In the genomic region with DNA sequence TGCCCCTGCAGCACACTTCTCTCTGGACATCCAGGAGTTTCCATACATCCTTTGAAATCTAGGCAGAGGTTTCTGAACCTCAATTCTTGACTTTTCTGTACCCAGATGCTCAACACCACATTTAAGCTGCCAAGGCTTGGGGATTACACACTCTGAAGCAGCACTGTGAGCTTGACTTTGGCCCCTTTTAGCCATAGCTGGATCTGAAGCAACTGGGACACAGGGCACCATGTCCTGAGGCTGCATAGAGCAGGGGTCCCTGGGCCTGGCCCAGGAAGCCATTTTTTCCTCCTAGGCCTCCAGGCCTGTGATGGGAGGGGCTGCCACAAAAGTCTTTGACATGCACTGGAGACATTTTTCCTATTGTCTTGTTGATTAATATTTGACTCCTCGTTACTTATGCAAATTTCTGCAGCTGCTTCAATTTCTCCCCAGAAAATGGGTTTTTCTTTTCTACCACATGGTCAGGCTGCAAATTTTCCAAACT, we compare ENCODE assay signal across 22 cellular contexts.
DNase-seq lines count a peak whose midpoint lies in the region; ATAC-seq, FAIRE-seq and TF ChIP-seq lines count a peak whose summit lies in the region.
"Had no signal": no experiment of that assay in that cellular context is flagged by ENCODE, and none has a peak within 500 bp of the region (broad histone marks: within the 10 kb centered on the region; RNA-seq: fewer than 3 reads in every experiment).

No MANE protein-coding gene starts in this region.

- H3K79me2 ChIP-seq in K562 (ENCODE audit: control insufficient read depth, insufficient read depth, low read length) = no peaks in the 10 kb centered on the region

- POLR2A ChIA-PET in A549 (lab: Yijun Ruan, JAX) (no interaction called here), K562 (lab: Yijun Ruan, JAX) (no interaction called here)

- no peak overlapping the region for H3K23ac ChIP-seq in mesenchymal stem cell (ENCODE audit: low read length in 2 of 2)

- H3K36me3 Mint-ChIP-seq in osteocyte (ENCODE audit: unreplicated experiment) = peaks cover 8% of the 10 kb centered on the region
- H3K36me3 Mint-ChIP-seq: CD14-positive monocyte; CD4-positive, alpha-beta memory T cell; CD4-positive, CD25-positive, alpha-beta regulatory T cell; CD8-positive, alpha-beta memory T cell had no signal

- ATAC-seq in A549 (no peak), K562 (no peak)

- no peak overlapping the region for H3K18ac ChIP-seq in mesenchymal stem cell (ENCODE audit: low read depth in 1 of 2, low read length in 2 of 2)

- in situ Hi-C loops in K562 (cut with MboI) = no loop called here

- no peak overlapping the region for H3K27ac Mint-ChIP-seq in osteocyte (ENCODE audit: unreplicated experiment)
- H3K27ac Mint-ChIP-seq: CD14-positive monocyte; CD4-positive, alpha-beta memory T cell; CD4-positive, CD25-positive, alpha-beta regulatory T cell; CD8-positive, alpha-beta memory T cell had no signal

- TF ChIP-seq POLR2A in A549 (IDR thresholded peaks at IDR 0.05; ENCODE audit: low read length) (no peak), K562 (conservative IDR thresholded peaks at IDR 0.05) (no peak)

- H3K4me3 ChIP-seq in A549 (no peak overlapping the region), K562 (no peak overlapping the region), mesenchymal stem cell (ENCODE audit: insufficient read depth in 1 of 2, low read depth in 1 of 2, low read length in 2 of 2) (no peak overlapping the region)
- H3K4me3 ChIP-seq: BLaER1 had no signal

- no TSS peak for BruUV-seq in K562 (replicated peaks; lab: Mats Ljungman, UMichigan)

- no peak overlapping the region for H3K14ac ChIP-seq in mesenchymal stem cell (ENCODE audit: low read length in 2 of 2)

- no peaks in the 10 kb centered on the region for H3K27me3 ChIP-seq in K562 (ENCODE audit: control insufficient read depth in 2 of 2, insufficient read depth in 2 of 2, low read length in 2 of 2)
- H3K27me3 ChIP-seq in mesenchymal stem cell (ENCODE audit: control insufficient read depth in 1 of 2, insufficient read depth in 1 of 2, low read length in 2 of 2) = no peaks in the 10 kb centered on the region
- H3K27me3 ChIP-seq: BE2C, BLaER1 had no signal

- intact Hi-C loops in K562 (cut with micrococcal nuclease) = no loop called here

- H3K36me3 ChIP-seq in K562 (ENCODE audit: control insufficient read depth, insufficient read depth, low read length) (no peaks in the 10 kb centered on the region), mesenchymal stem cell (ENCODE audit: control insufficient read depth in 1 of 2, insufficient read depth in 2 of 2, low read depth in 1 of 2, low read length in 2 of 2) (no peaks in the 10 kb centered on the region)
- H3K36me3 ChIP-seq: BE2C, BLaER1 had no signal

- H2AK5ac ChIP-seq in mesenchymal stem cell (ENCODE audit: low read length, severe bottlenecking) = no peak overlapping the region

- H4K8ac ChIP-seq in mesenchymal stem cell (ENCODE audit: low read length) = no peak overlapping the region

- no peak overlapping the region for H2BK5ac ChIP-seq in mesenchymal stem cell (ENCODE audit: low read depth, low read length, poor library complexity, severe bottlenecking)

- H3K27ac ChIP-seq in A549 (no peak overlapping the region), K562 (ENCODE audit: extremely low read depth, low read depth, low read length) (no peak overlapping the region), mesenchymal stem cell (ENCODE audit: low read length, poor library complexity, severe bottlenecking) (no peak overlapping the region)
- H3K27ac ChIP-seq: 22Rv1, BLaER1 had no signal

- no peak overlapping the region for H2BK120ac ChIP-seq in mesenchymal stem cell (ENCODE audit: low read depth, low read length)

- no peak overlapping the region for H2BK12ac ChIP-seq in mesenchymal stem cell (ENCODE audit: low read length in 2 of 2)

- no peaks in the 10 kb centered on the region for H3K27me3 Mint-ChIP-seq in osteocyte (ENCODE audit: unreplicated experiment)
- H3K27me3 Mint-ChIP-seq: CD4-positive, alpha-beta memory T cell; CD4-positive, CD25-positive, alpha-beta regulatory T cell had no signal

- H2BK15ac ChIP-seq in mesenchymal stem cell (ENCODE audit: low read depth, poor library complexity, severe bottlenecking) = peak overlapping the region; percentile 4

- H2AFZ ChIP-seq in K562 (ENCODE audit: low read depth, low read length) (no peak overlapping the region), mesenchymal stem cell (ENCODE audit: low read depth, low read length) (no peak overlapping the region)

- no peak for TF ChIP-seq CTCF in A549 (IDR thresholded peaks at IDR 0.05)
- no peak for TF ChIP-seq CTCF in K562 (IDR thresholded peaks at IDR 0.05 in 2 of 3, conservative IDR thresholded peaks at IDR 0.05 in 1 of 3; ENCODE audit: insufficient read depth in 2 of 3, low read depth in 1 of 3, low read length in 3 of 3)
- TF ChIP-seq CTCF in osteocyte (IDR thresholded peaks at IDR 0.05) = no peak

- FAIRE-seq in A549 (lab: Jason Lieb, UNC) = no peak
- no peak for FAIRE-seq in K562 (lab: Jason Lieb, UNC)
- FAIRE-seq: D721Med, G401.6, GM12891, GM19239 had no signal

- no peaks in the 10 kb centered on the region for H3K79me1 ChIP-seq in mesenchymal stem cell (replicated peaks; ENCODE audit: low read length, poor library complexity, severe bottlenecking)

- H3K9me3 ChIP-seq in A549 (peaks cover 6% of the 10 kb centered on the region), K562 (replicated peaks; ENCODE audit: control insufficient read depth, insufficient read depth, low read depth, low read length) (no peaks in the 10 kb centered on the region; the same call in 1 of the 2 replicates), mesenchymal stem cell (ENCODE audit: control insufficient read depth, low read length) (peaks cover 15% of the 10 kb centered on the region)
- H3K9me3 ChIP-seq: BE2C had no signal

- no peak overlapping the region for H3K9ac ChIP-seq in K562 (ENCODE audit: insufficient read depth in 1 of 2, low read depth in 2 of 2, low read length in 2 of 2)
- no peak overlapping the region for H3K9ac ChIP-seq in mesenchymal stem cell (ENCODE audit: low read length)
- H3K9ac ChIP-seq: BLaER1 had no signal

- no peaks in the 10 kb centered on the region for H3K9me1 ChIP-seq in K562 (ENCODE audit: control insufficient read depth, insufficient read depth, low read length)

- no peak overlapping the region for H3K4me3 Mint-ChIP-seq in osteocyte (ENCODE audit: unreplicated experiment)
- H3K4me3 Mint-ChIP-seq: CD14-positive monocyte; CD4-positive, alpha-beta memory T cell; CD4-positive, CD25-positive, alpha-beta regulatory T cell; CD8-positive, alpha-beta memory T cell had no signal

- 4% methylated on average over 1 of the region's 1 CpG for WGBS in A549 (ENCODE audit: missing lambda C conversion rate)
- WGBS in K562 (ENCODE audit: insufficient coverage, low coverage, missing lambda C conversion rate) = 9% methylated on average over 1 of the region's 1 CpG
- 54% methylated on average over 1 of the region's 1 CpG for WGBS in mesenchymal stem cell

- TF ChIP-seq EP300 in A549 (IDR thresholded peaks at IDR 0.05) (no peak), K562 (IDR thresholded peaks at IDR 0.05; ENCODE audit: low read length) (no peak)

- H3K4me1 Mint-ChIP-seq in osteocyte (ENCODE audit: unreplicated experiment) = peaks cover 20% of the 10 kb centered on the region
- H3K4me1 Mint-ChIP-seq: CD4-positive, alpha-beta memory T cell; CD4-positive, CD25-positive, alpha-beta regulatory T cell; CD8-positive, alpha-beta memory T cell had no signal

- H3K4ac ChIP-seq in mesenchymal stem cell (ENCODE audit: low read depth in 1 of 2, low read length in 2 of 2) = no peak overlapping the region

- no peak overlapping the region for H4K91ac ChIP-seq in mesenchymal stem cell (ENCODE audit: low read length)

- TF ChIP-seq RAD21 in A549 (conservative IDR thresholded peaks at IDR 0.05 in 1 of 2, IDR thresholded peaks at IDR 0.05 in 1 of 2) = no peak
- TF ChIP-seq RAD21 in K562 (CRISPR knock-in tag; conservative IDR thresholded peaks at IDR 0.05 in 1 of 2, IDR thresholded peaks at IDR 0.05 in 1 of 2) = no peak

- H3K4me2 ChIP-seq in A549 = no peak overlapping the region
- H3K4me2 ChIP-seq in K562 (ENCODE audit: insufficient read depth, low read length) = no peak overlapping the region
- H3K4me2 ChIP-seq in mesenchymal stem cell (ENCODE audit: low read length, poor library complexity, severe bottlenecking) = no peak overlapping the region
- H3K4me2 ChIP-seq: BLaER1 had no signal

- CTCF ChIA-PET in A549 (lab: Yijun Ruan, JAX) = no interaction called here
- CTCF ChIA-PET in K562 (lab: Yijun Ruan, JAX; ENCODE audit: low intra/inter-chr PET ratio) = no interaction called here

- peaks cover 15% of the 10 kb centered on the region for H3K9me3 Mint-ChIP-seq in osteocyte (ENCODE audit: unreplicated experiment)

- DNase-seq in A549 (ENCODE audit: low read depth in 1 of 2, low spot score in 1 of 2) = no peak
- DNase-seq in K562 (ENCODE audit: extremely low read depth in 1 of 4, low spot score in 3 of 4) = no peak
- no peak for DNase-seq in mesenchymal stem cell
- DNase-seq in anterior cingulate cortex (lab: John Stamatoyannopoulos, UW) = no peak
- DNase-seq in D341Med (ENCODE audit: low spot score) = no peak
- DNase-seq in osteocyte (ENCODE audit: extremely low spot score, unreplicated experiment) = no peak
- DNase-seq: ACHN; BE2C; C1 segment of cervical spinal cord; CD4-positive, alpha-beta memory T cell; CD4-positive, CD25-positive, alpha-beta regulatory T cell; CD8-positive, alpha-beta memory T cell; COR-L47; DMS79 treated with DMSO at 0.1 percent for 48 hours; GF-D8 had no signal

- H4K20me1 ChIP-seq in K562 (replicated peaks; ENCODE audit: control insufficient read depth, insufficient read depth, low read length) = no peaks in the 10 kb centered on the region
- H4K20me1 ChIP-seq: BLaER1 had no signal

- H3K4me1 ChIP-seq in A549 (no peaks in the 10 kb centered on the region), K562 (replicated peaks in 1 of 2; ENCODE audit: control insufficient read depth in 2 of 2, insufficient read depth in 2 of 2, low read length in 2 of 2) (no peaks in the 10 kb centered on the region), mesenchymal stem cell (ENCODE audit: control insufficient read depth, insufficient read depth, low read depth, low read length) (no peaks in the 10 kb centered on the region)
- H3K4me1 ChIP-seq: BE2C, BLaER1 had no signal

TF ChIP-seq in A549, 52 proteins besides CTCF, POLR2A, EP300 and RAD21:
- TF ChIP-seq RFX5 (IDR thresholded peaks at IDR 0.05) (no peak), SREBF2 (IDR thresholded peaks at IDR 0.05) (no peak), ZFP36 (IDR thresholded peaks at IDR 0.05; ENCODE audit: borderline replicate concordance, partially characterized antibody) (peak; percentile 82), TP53 (CRISPR knock-in tag; IDR thresholded peaks at IDR 0.05) (no peak), CBX8 (IDR thresholded peaks at IDR 0.05) (no peak), ZC3H11A (IDR thresholded peaks at IDR 0.05) (no peak)

TF ChIP-seq in K562, 482 proteins besides CTCF, POLR2A, EP300 and RAD21:
- no peak for TF ChIP-seq POU5F1 (IDR thresholded peaks at IDR 0.05; ENCODE audit: borderline replicate concordance, low read depth, low read length, partially characterized antibody)
- peak; percentile 47 for TF ChIP-seq ZFP36 (IDR thresholded peaks at IDR 0.05; ENCODE audit: low read depth, low read length, partially characterized antibody)
TF ChIP-seq in K562: peak in this region for 1.

Comparison
In these comparisons a context has a peak if more than half of its experiments do, and no peak if none do; other contexts are left out.
1. Of the 35 proteins assayed by ChIP-seq in both K562 and A549: peak only in K562: none; only in A549: none; in both: ZFP36; in neither: 34.